In the genomic region with DNA sequence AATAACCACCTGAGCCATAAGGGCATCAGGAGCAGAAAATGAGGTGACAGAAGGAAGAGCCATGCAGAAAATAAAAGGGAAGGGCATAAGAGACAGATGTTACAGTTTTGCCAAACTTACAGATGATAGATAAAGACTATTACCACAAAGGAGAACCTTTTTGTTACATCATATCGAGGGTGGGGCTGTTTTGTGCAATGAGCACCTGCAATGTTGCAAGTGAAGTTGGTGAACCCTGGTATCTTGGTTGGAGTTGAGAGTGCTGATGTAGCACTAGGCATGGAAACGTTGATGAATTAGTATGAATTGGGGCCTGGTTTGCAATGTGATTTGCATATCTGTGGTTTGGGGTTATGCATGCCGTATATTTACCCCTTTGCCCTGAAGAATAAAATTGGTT, we compare ENCODE assay signal across 15 cellular contexts.
DNase-seq lines count a peak whose midpoint lies in the region; ATAC-seq, FAIRE-seq and TF ChIP-seq lines count a peak whose summit lies in the region.
"Had no signal": no experiment of that assay in that cellular context is flagged by ENCODE, and none has a peak within 500 bp of the region (broad histone marks: within the 10 kb centered on the region; RNA-seq: fewer than 3 reads in every experiment).

No MANE protein-coding gene starts in this region.

- no peak overlapping the region for H3K9ac ChIP-seq in BLaER1 treated with 17β-estradiol and CSF1 and Interleukin-3, amounts not matched to agents 10 nM and 100 nM

- H3K9me3 ChIP-seq in BLaER1 treated with 17β-estradiol and CSF1 and Interleukin-3, amounts not matched to agents 10 nM and 100 nM (replicated peaks in 1 of 11): no peaks in the 10 kb centered on the region
- H3K9me3 ChIP-seq: gastrocnemius medialis, left ventricle myocardium inferior, transverse colon had no signal

- H3K27me3 ChIP-seq in BLaER1 treated with 17β-estradiol and CSF1 and Interleukin-3, amounts not matched to agents 10 nM and 100 nM: peaks cover 51 to 87% (median 75%) of the 10 kb centered on the region in 11 experiments
- H3K27me3 ChIP-seq: gastrocnemius medialis, transverse colon had no signal

- H3K27ac Mint-ChIP-seq in activated naive CD8-positive, alpha-beta T cell: peak overlapping the region; percentile 81

- peak; percentile 86 for DNase-seq in SIG-M5 treated with dmso at 0.1 percent for 504 hours (lab: John Stamatoyannopoulos, UW; ENCODE audit: unreplicated experiment)
- DNase-seq in D721Med (ENCODE audit: insufficient read length, low spot score): no peak
- DNase-seq in DMS 273 (lab: John Stamatoyannopoulos, UW; ENCODE audit: unreplicated experiment): no peak
- DNase-seq in NCI-H2029 (lab: John Stamatoyannopoulos, UW): no peak
- no peak for DNase-seq in HTR-8/SVneo (ENCODE audit: insufficient read length, low spot score)
- DNase-seq: activated gamma-delta T cell treated with Interleukin-2 at 50 U/mL for 16 hours, cortex of kidney, gastrocnemius medialis, left ventricle myocardium inferior, NCI-H1105, transverse colon had no signal

- H3K4me3 ChIP-seq in BLaER1 treated with 17β-estradiol and CSF1 and Interleukin-3, amounts not matched to agents 10 nM and 100 nM: no peak overlapping the region
- H3K4me3 ChIP-seq: gastrocnemius medialis, left ventricle myocardium inferior, transverse colon had no signal

- H3K27ac ChIP-seq in BLaER1 treated with 17β-estradiol and CSF1 and Interleukin-3, amounts not matched to agents 10 nM and 100 nM: peak overlapping the region in 8 of 11 experiments; percentile 10 to 68 (median 48); a peak in 9 of 22 replicates
- H3K27ac ChIP-seq: C4-2B, gastrocnemius medialis, left ventricle myocardium inferior, transverse colon had no signal

- ATAC-seq in HG03060 (IDR thresholded peaks at IDR 0.05; ENCODE audit: low read depth, unreplicated experiment): peak; percentile 54
- ATAC-seq: gastrocnemius medialis had no signal

- H3K4me3 Mint-ChIP-seq in activated naive CD8-positive, alpha-beta T cell: peak overlapping the region; percentile 1

- no peak for FAIRE-seq in D721Med (lab: Jason Lieb, UNC)
- FAIRE-seq in HTR-8/SVneo (lab: Jason Lieb, UNC): no peak

- H3K4me1 ChIP-seq in BLaER1 treated with 17β-estradiol and CSF1 and Interleukin-3, amounts not matched to agents 10 nM and 100 nM: peaks cover 41 to 60% (median 53%) of the 10 kb centered on the region in 10 experiments
- H3K4me1 ChIP-seq: left ventricle myocardium inferior, transverse colon had no signal

- H3K4me1 Mint-ChIP-seq in activated naive CD8-positive, alpha-beta T cell (ENCODE audit: low read depth): peaks cover 51% of the 10 kb centered on the region

- H3K36me3 ChIP-seq in BLaER1 treated with 17β-estradiol and CSF1 and Interleukin-3, amounts not matched to agents 10 nM and 100 nM: no peaks in the 10 kb centered on the region
- H3K36me3 ChIP-seq: gastrocnemius medialis, left ventricle myocardium inferior, transverse colon had no signal

- TF ChIP-seq CTCF in D721Med (IDR thresholded peaks at IDR 0.05; ENCODE audit: insufficient read depth, missing control alignments): no peak

- no peaks in the 10 kb centered on the region for H3K36me3 Mint-ChIP-seq in activated naive CD8-positive, alpha-beta T cell

- H3K4me2 ChIP-seq in BLaER1 treated with 17β-estradiol and CSF1 and Interleukin-3, amounts not matched to agents 10 nM and 100 nM: peak overlapping the region in 10 of 11 experiments; percentile 5 to 53 (median 27); a peak in 13 of 22 replicates

- H3K27me3 Mint-ChIP-seq in activated naive CD8-positive, alpha-beta T cell: no peaks in the 10 kb centered on the region

- no peaks in the 10 kb centered on the region; a peak in 1 of 22 replicates for H4K20me1 ChIP-seq in BLaER1 treated with 17β-estradiol and CSF1 and Interleukin-3, amounts not matched to agents 10 nM and 100 nM

- H3K9me3 Mint-ChIP-seq in activated naive CD8-positive, alpha-beta T cell (ENCODE audit: low read depth): no peaks in the 10 kb centered on the region
